Comparison of ENCODE assay signal across 26 cellular contexts in genomic region chr2:177363332-177363731, GRCh38.
"Had no signal": no experiment of that assay in that cellular context is flagged by ENCODE, and none has a peak within 500 bp of the region (broad histone marks: within the 10 kb centered on the region; RNA-seq: fewer than 3 reads in every experiment).

No MANE protein-coding gene starts in this region.

- H3K4me3 ChIP-seq: SJSA1 had no signal

- H3K27me3 ChIP-seq: brain microvascular endothelial cell, SJSA1 had no signal

- FAIRE-seq: RCC 7860 had no signal

- DNase-seq: activated CD4-positive, alpha-beta T cell treated with anti-CD3 and anti-CD28 coated beads for 48 hours; activated CD4-positive, alpha-beta T cell treated with anti-CD3 and anti-CD28 coated beads, Interleukin-2, amount 50 U/mL, for 48 hours; activated CD4-positive, CD25-positive, alpha-beta regulatory T cell treated with anti-CD3 and anti-CD28 coated beads, Interleukin-2, amount 50 U/mL, for 72 hours; activated CD8-positive, alpha-beta memory T cell treated with anti-CD3 and anti-CD28 coated beads for 24 hours; activated gamma-delta T cell; activated naive CD4-positive, alpha-beta T cell treated with anti-CD3 and anti-CD28 coated beads for 36 hours; activated T-cell treated with anti-CD3 and anti-CD28 coated beads, Interleukin-2, amount 50 U/mL, for 4 hours; brain microvascular endothelial cell; Karpas-422; MM.1S; NCI-H1105; NCI-H1436; NCI-H1694 treated with DMSO at 0.1 percent for 48 hours; NCI-H2029 treated with DMSO at 0.1 percent for 48 hours; NCI-H345; NCI-H510A; NCI-H526 treated with DMSO at 0.1 percent for 48 hours; SHP77; SW 1271 had no signal

- H3K9me3 Mint-ChIP-seq: activated T-cell treated with anti-CD3 and anti-CD28 coated beads, Interleukin-2, amount 50 U/mL, for 4 hours; activated T-helper 17 cell treated with anti-CD3 and anti-CD28 coated beads, Interleukin-2, amount 50 U/mL, for 72 hours; T-helper 1 cell treated with Interleukin-12 subunit alpha and Interleukin-12 subunit beta and Interleukin-4 antibody, amounts not matched to agents 30 μg/mL and 1 μg/mL, for 36 hours had no signal

- H3K27me3 Mint-ChIP-seq: activated naive CD8-positive, alpha-beta T cell; activated T-helper 17 cell treated with anti-CD3 and anti-CD28 coated beads, Interleukin-2, amount 50 U/mL, for 72 hours had no signal

- H3K4me3 Mint-ChIP-seq: activated naive CD4-positive, alpha-beta T cell treated with anti-CD3 and anti-CD28 coated beads for 36 hours; activated naive CD8-positive, alpha-beta T cell; activated T-cell treated with anti-CD3 and anti-CD28 coated beads, Interleukin-2, amount 50 U/mL, for 4 hours; activated T-helper 17 cell treated with anti-CD3 and anti-CD28 coated beads, Interleukin-2, amount 50 U/mL, for 72 hours; T-helper 1 cell treated with Interleukin-12 subunit alpha and Interleukin-12 subunit beta and Interleukin-4 antibody, amounts not matched to agents 30 μg/mL and 1 μg/mL, for 36 hours; WTC11 had no signal

- H3K4me1 ChIP-seq: SJSA1 had no signal

- H3K36me3 ChIP-seq: brain microvascular endothelial cell, SJSA1 had no signal

- H3K27ac ChIP-seq: brain microvascular endothelial cell, SJSA1 had no signal

- ATAC-seq: activated T-cell treated with anti-CD3 and anti-CD28 coated beads, Interleukin-2, amount 50 U/mL, for 4 hours; activated T-helper 17 cell treated with anti-CD3 and anti-CD28 coated beads, Interleukin-2, amount 50 U/mL, for 72 hours; SK-N-SH treated with all-trans-retinoic acid at 6 μM for 48 hours; WTC11 had no signal

- H3K27ac Mint-ChIP-seq: activated naive CD4-positive, alpha-beta T cell treated with anti-CD3 and anti-CD28 coated beads for 36 hours; activated naive CD8-positive, alpha-beta T cell; activated T-helper 17 cell treated with anti-CD3 and anti-CD28 coated beads, Interleukin-2, amount 50 U/mL, for 72 hours; T-helper 1 cell treated with Interleukin-12 subunit alpha and Interleukin-12 subunit beta and Interleukin-4 antibody, amounts not matched to agents 30 μg/mL and 1 μg/mL, for 36 hours; WTC11 had no signal

- H3K9me3 ChIP-seq: SJSA1 had no signal

- H3K4me1 Mint-ChIP-seq: activated T-helper 17 cell treated with anti-CD3 and anti-CD28 coated beads, Interleukin-2, amount 50 U/mL, for 72 hours; WTC11 had no signal

- H3K36me3 Mint-ChIP-seq: WTC11 had no signal
